Comparison of ENCODE assay signal across 23 cellular contexts in genomic region chr5:77641397-77641943, GRCh38. TPM values are rescaled to one million over a fixed set of nuclear protein-coding genes. Genes with fewer than 3 reads are reported as not detected.
A peak's percentile ranks its signal among the peaks of the same experiment; 100 is the strongest.
DNase-seq lines count a peak whose midpoint lies in the region; ATAC-seq, FAIRE-seq and TF ChIP-seq lines count a peak whose summit lies in the region.
"Had no signal": no experiment of that assay in that cellular context is flagged by ENCODE, and none has a peak within 500 bp of the region (broad histone marks: within the 10 kb centered on the region; RNA-seq: fewer than 3 reads in every experiment).

No MANE protein-coding gene starts in this region.

- H2AFZ ChIP-seq in GM23338 (no peak overlapping the region), neural cell (ENCODE audit: low read depth, low read length) (no peak overlapping the region)

- H3K27ac Mint-ChIP-seq in activated CD4-positive, alpha-beta T cell treated with anti-CD3 and anti-CD28 coated beads, Interleukin-2, amount 10 ng/mL, durations not matched to agents 7 days and 5 days, result peak overlapping the region; percentile 68
- H3K27ac Mint-ChIP-seq in GM23338, result no peak overlapping the region
- H3K27ac Mint-ChIP-seq in activated T-helper 2 cell treated with anti-CD3 and anti-CD28 coated beads, Interferon-gamma antibody, Interleukin-2, Interleukin-4, amounts not matched to agents 10 μg/mL and 5 μg/mL and 100 μg/mL, durations not matched to agents 14 hours and 24 hours and 36 hours, result peak overlapping the region; percentile 4
- H3K27ac Mint-ChIP-seq: immature natural killer cell had no signal

- H3K79me2 ChIP-seq in GM23338 (replicated peaks; ENCODE audit: insufficient read depth) (no peaks in the 10 kb centered on the region), neural cell (replicated peaks; ENCODE audit: insufficient read depth, low read length) (no peaks in the 10 kb centered on the region)

- peaks cover 57% of the 10 kb centered on the region for H3K4me1 ChIP-seq in GM23338 (ENCODE audit: insufficient read depth)
- H3K4me1 ChIP-seq: SJCRH30 had no signal

- H3K9ac ChIP-seq in neural cell (ENCODE audit: low read length), result no peak overlapping the region

- DNase-seq in activated CD4-positive, alpha-beta T cell treated with anti-CD3 and anti-CD28 coated beads, Interleukin-2, amount 10 ng/mL, durations not matched to agents 7 days and 5 days, result no peak
- DNase-seq in activated CD4-positive, alpha-beta T cell treated with anti-CD3 and anti-CD28 coated beads for 4 hours, result no peak
- DNase-seq in GM23338 (ENCODE audit: low spot score), result peak; percentile 79
- DNase-seq in activated T-helper 2 cell treated with anti-CD3 and anti-CD28 coated beads, Interferon-gamma antibody, Interleukin-2, Interleukin-4, amounts not matched to agents 10 μg/mL and 5 μg/mL and 100 μg/mL, durations not matched to agents 14 hours and 24 hours and 36 hours (ENCODE audit: low spot score), result no peak
- DNase-seq in GM19239 (ENCODE audit: insufficient read length, low spot score), result no peak
- DNase-seq: activated gamma-delta T cell treated with Interleukin-2 at 50 U/mL for 16 hours; CD4-positive, alpha-beta memory T cell; EL; immature natural killer cell; lower lobe of right lung; NCI-H2029 treated with DMSO at 0.1 percent for 48 hours; NCI-H526; OCI-M1; ovary; SJCRH30; T-helper 9 cell had no signal

- FAIRE-seq in GM19239 (lab: Jason Lieb, UNC), result no peak

- intact Hi-C loops in activated T-helper 2 cell treated with anti-CD3 and anti-CD28 coated beads, Interferon-gamma antibody, Interleukin-2, Interleukin-4, amounts not matched to agents 10 μg/mL and 5 μg/mL and 100 μg/mL, durations not matched to agents 14 hours and 24 hours and 36 hours (cut with micrococcal nuclease), result loop anchor here (5.0 kb wide), 2 partner anchors 331 to 1559 kb away; partner anchors contain the start of gene SV2C

- H3F3A ChIP-seq in GM23338 (replicated peaks; ENCODE audit: low read depth) (peaks cover 19% of the 10 kb centered on the region), neural cell (ENCODE audit: insufficient read depth, low read length, poor library complexity, severe bottlenecking) (no peaks in the 10 kb centered on the region)

- TF ChIP-seq CTCF in GM23338 (conservative IDR thresholded peaks at IDR 0.05; ENCODE audit: low read depth in 2 of 2) (no peak), neural cell (IDR thresholded peaks at IDR 0.05; ENCODE audit: poor library complexity, severe bottlenecking) (no peak)

- H3K9me3 ChIP-seq in neural cell (ENCODE audit: low read length), result no peaks in the 10 kb centered on the region
- H3K9me3 ChIP-seq: lower lobe of right lung, ovary, SJCRH30 had no signal

- H3K27me3 Mint-ChIP-seq in activated CD4-positive, alpha-beta T cell treated with anti-CD3 and anti-CD28 coated beads, Interleukin-2, amount 10 ng/mL, durations not matched to agents 7 days and 5 days, result peaks cover 85% of the 10 kb centered on the region
- H3K27me3 Mint-ChIP-seq in GM23338 (ENCODE audit: insufficient read depth, low read depth, poor library complexity), result peaks cover 97% of the 10 kb centered on the region
- H3K27me3 Mint-ChIP-seq in activated T-helper 2 cell treated with anti-CD3 and anti-CD28 coated beads, Interferon-gamma antibody, Interleukin-2, Interleukin-4, amounts not matched to agents 10 μg/mL and 5 μg/mL and 100 μg/mL, durations not matched to agents 14 hours and 24 hours and 36 hours (ENCODE audit: low read depth), result peaks cover 79% of the 10 kb centered on the region

- H3K4me3 ChIP-seq in GM23338 (peak overlapping the region; percentile 22), neural cell (ENCODE audit: low read length) (no peak overlapping the region)
- H3K4me3 ChIP-seq: lower lobe of right lung, ovary, SJCRH30 had no signal

- peaks cover 40% of the 10 kb centered on the region for H4K20me1 ChIP-seq in GM23338 (replicated peaks; ENCODE audit: insufficient read depth)
- H4K20me1 ChIP-seq in neural cell (ENCODE audit: insufficient read depth), result no peaks in the 10 kb centered on the region

- H3K9me2 ChIP-seq in GM23338 (ENCODE audit: insufficient read depth) (no peaks in the 10 kb centered on the region), neural cell (ENCODE audit: insufficient read depth, low read length) (no peaks in the 10 kb centered on the region)

- no peak for ATAC-seq in GM23338
- no peak for ATAC-seq in HG03025 (IDR thresholded peaks at IDR 0.05; ENCODE audit: low FRiP score, unreplicated experiment)
- no peak for ATAC-seq in HG02973 (IDR thresholded peaks at IDR 0.05; ENCODE audit: unreplicated experiment)
- ATAC-seq: lower lobe of right lung, sciatic nerve had no signal

- POLR2A ChIA-PET in activated CD4-positive, alpha-beta T cell treated with anti-CD3 and anti-CD28 coated beads, Interleukin-2, amount 10 ng/mL, durations not matched to agents 7 days and 5 days (lab: Charles Lee), result no interaction called here

- H3K9me3 Mint-ChIP-seq in activated CD4-positive, alpha-beta T cell treated with anti-CD3 and anti-CD28 coated beads, Interleukin-2, amount 10 ng/mL, durations not matched to agents 7 days and 5 days, result peaks cover 7% of the 10 kb centered on the region
- H3K9me3 Mint-ChIP-seq in GM23338, result peaks cover 5% of the 10 kb centered on the region; the same call in 2 of the 3 replicates
- no peaks in the 10 kb centered on the region for H3K9me3 Mint-ChIP-seq in activated T-helper 2 cell treated with anti-CD3 and anti-CD28 coated beads, Interferon-gamma antibody, Interleukin-2, Interleukin-4, amounts not matched to agents 10 μg/mL and 5 μg/mL and 100 μg/mL, durations not matched to agents 14 hours and 24 hours and 36 hours

- TF ChIP-seq EP300 in neural cell (conservative IDR thresholded peaks at IDR 0.05; ENCODE audit: poor library complexity, severe bottlenecking), result no peak

- H3K36me3 Mint-ChIP-seq in activated CD4-positive, alpha-beta T cell treated with anti-CD3 and anti-CD28 coated beads, Interleukin-2, amount 10 ng/mL, durations not matched to agents 7 days and 5 days (ENCODE audit: low read depth), result peaks cover 11% of the 10 kb centered on the region
- no peaks in the 10 kb centered on the region; the same call in 2 of the 3 replicates for H3K36me3 Mint-ChIP-seq in GM23338 (ENCODE audit: low read depth)
- H3K36me3 Mint-ChIP-seq in activated T-helper 2 cell treated with anti-CD3 and anti-CD28 coated beads, Interferon-gamma antibody, Interleukin-2, Interleukin-4, amounts not matched to agents 10 μg/mL and 5 μg/mL and 100 μg/mL, durations not matched to agents 14 hours and 24 hours and 36 hours (ENCODE audit: low read depth), result peaks cover 3% of the 10 kb centered on the region

- peak overlapping the region; percentile 7 for H3K4me3 Mint-ChIP-seq in activated CD4-positive, alpha-beta T cell treated with anti-CD3 and anti-CD28 coated beads, Interleukin-2, amount 10 ng/mL, durations not matched to agents 7 days and 5 days
- H3K4me3 Mint-ChIP-seq in GM23338, result peak overlapping the region; percentile 61
- H3K4me3 Mint-ChIP-seq in activated T-helper 2 cell treated with anti-CD3 and anti-CD28 coated beads, Interferon-gamma antibody, Interleukin-2, Interleukin-4, amounts not matched to agents 10 μg/mL and 5 μg/mL and 100 μg/mL, durations not matched to agents 14 hours and 24 hours and 36 hours (ENCODE audit: low read depth), result no peak overlapping the region
- H3K4me3 Mint-ChIP-seq: immature natural killer cell had no signal

- H3K27me3 ChIP-seq in GM23338 (ENCODE audit: insufficient read depth), result peaks cover 99% of the 10 kb centered on the region
- peaks cover 97% of the 10 kb centered on the region for H3K27me3 ChIP-seq in neural cell (ENCODE audit: insufficient read depth, low read depth, low read length)
- H3K27me3 ChIP-seq: SJCRH30 had no signal

- H3K27ac ChIP-seq in GM23338 (ENCODE audit: low read depth) (no peak overlapping the region), neural cell (ENCODE audit: low read length) (no peak overlapping the region)
- H3K27ac ChIP-seq: lower lobe of right lung, ovary, SJCRH30 had no signal

- H3K4me2 ChIP-seq in GM23338 (peak overlapping the region; percentile 46), neural cell (ENCODE audit: low read length) (no peak overlapping the region)

- CTCF ChIA-PET in activated CD4-positive, alpha-beta T cell treated with anti-CD3 and anti-CD28 coated beads, Interleukin-2, amount 10 ng/mL, durations not matched to agents 7 days and 5 days (lab: Charles Lee), result interaction anchor here (0.7 kb wide), 1 partner anchor 314 kb away, joined by 3 read pairs; no protein-coding TSS in a partner anchor

- TF ChIP-seq RAD21 in neural cell (conservative IDR thresholded peaks at IDR 0.05), result no peak

- H3K36me3 ChIP-seq in GM23338 (ENCODE audit: insufficient read depth), result no peaks in the 10 kb centered on the region
- H3K36me3 ChIP-seq in neural cell (ENCODE audit: insufficient read depth, low read length), result no peaks in the 10 kb centered on the region
- H3K36me3 ChIP-seq: lower lobe of right lung, ovary, SJCRH30 had no signal

- peaks cover 26% of the 10 kb centered on the region for H3K4me1 Mint-ChIP-seq in activated CD4-positive, alpha-beta T cell treated with anti-CD3 and anti-CD28 coated beads, Interleukin-2, amount 10 ng/mL, durations not matched to agents 7 days and 5 days
- peaks cover 49% of the 10 kb centered on the region for H3K4me1 Mint-ChIP-seq in GM23338
- H3K4me1 Mint-ChIP-seq in activated T-helper 2 cell treated with anti-CD3 and anti-CD28 coated beads, Interferon-gamma antibody, Interleukin-2, Interleukin-4, amounts not matched to agents 10 μg/mL and 5 μg/mL and 100 μg/mL, durations not matched to agents 14 hours and 24 hours and 36 hours (ENCODE audit: low read depth), result peaks cover 18% of the 10 kb centered on the region

TF ChIP-seq in GM23338, 12 proteins besides CTCF, POLR2A, EP300 and RAD21 (continues in another document):
- TF ChIP-seq POLR2AphosphoS5 (IDR thresholded peaks at IDR 0.05; ENCODE audit: low read depth), result no peak
- no peak for TF ChIP-seq EZH2 (IDR thresholded peaks at IDR 0.05; ENCODE audit: low read depth, unreplicated experiment)
- TF ChIP-seq CREB1 (CRISPR knock-in tag; IDR thresholded peaks at IDR 0.05; ENCODE audit: low read depth), result no peak

TF ChIP-seq in neural cell, 6 proteins besides CTCF, POLR2A, EP300 and RAD21 (continues in another document):
- TF ChIP-seq TAF1 (IDR thresholded peaks at IDR 0.05; ENCODE audit: low read depth) (no peak), MXI1 (conservative IDR thresholded peaks at IDR 0.05; ENCODE audit: poor library complexity, severe bottlenecking) (no peak), EZH2 (IDR thresholded peaks at IDR 0.05; ENCODE audit: borderline replicate concordance, insufficient read depth, low read length, poor library complexity, severe bottlenecking) (peak; percentile 22)

RNA-seq across cellular contexts. Expression of gene OTP, which starts 3.0 kb away (rescaled TPM):
- total RNA-seq in activated CD4-positive, alpha-beta T cell treated with anti-CD3 and anti-CD28 coated beads, Interleukin-2, amount 10 ng/mL, durations not matched to agents 7 days and 5 days, result not detected
- total RNA-seq in GM23338 (2014; rRNA removed; shearing (Covaris generic)), result not detected in 2 replicates
- polyA plus RNA-seq in GM23338 (2016; fragmentation: Nextera tagmentation; extraction: Ambion mirVana) (not detected in 2 replicates), neural cell (not detected in 2 replicates)
- total RNA-seq in activated T-helper 2 cell treated with anti-CD3 and anti-CD28 coated beads, Interferon-gamma antibody, Interleukin-2, Interleukin-4, amounts not matched to agents 10 μg/mL and 5 μg/mL and 100 μg/mL, durations not matched to agents 14 hours and 24 hours and 36 hours, result not detected in 2 replicates
- polyA minus RNA-seq in neural cell, result not detected in 2 replicates
- total RNA-seq: CD4-positive, alpha-beta memory T cell; chondrocyte; fibroblast of lung; lower lobe of right lung; ovary; sciatic nerve; SJCRH30 had no signal
- polyA plus RNA-seq: AG04450; CD4-positive, alpha-beta memory T cell; fibroblast of lung; immature natural killer cell; ovary had no signal
